In the genomic region with DNA sequence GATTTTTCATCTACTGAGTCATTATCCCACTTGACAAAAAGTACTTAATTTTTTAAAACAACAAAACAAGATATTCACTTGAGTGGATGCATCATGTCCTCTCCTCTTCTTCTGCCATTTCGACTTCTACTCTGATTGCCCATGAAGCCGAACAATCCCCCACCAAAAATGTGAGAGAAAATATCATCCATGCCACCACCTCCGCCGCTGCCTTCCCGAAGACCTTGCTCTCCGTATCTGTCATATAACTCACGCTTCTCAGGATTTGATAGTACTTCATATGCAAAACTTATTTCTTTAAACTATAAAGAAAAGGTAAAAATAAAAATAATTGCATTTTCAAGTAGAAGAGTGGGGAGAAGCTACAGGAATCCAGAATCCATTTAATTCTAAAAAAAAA, we compare ENCODE assay signal across 1 cellular context.
TF ChIP-seq lines count a peak whose summit lies in the region.

No MANE protein-coding gene starts in this region.

TF ChIP-seq in HCT116, 20 proteins besides CTCF, POLR2A, EP300 and RAD21:
- TF ChIP-seq EGR1 (IDR thresholded peaks at IDR 0.05; ENCODE audit: low read depth), result no peak
- TF ChIP-seq EZH2 (IDR thresholded peaks at IDR 0.05), result no peak
- TF ChIP-seq ZNF274 (IDR thresholded peaks at IDR 0.05; ENCODE audit: low read depth, low read length), result no peak
- TF ChIP-seq, protein P1, sequence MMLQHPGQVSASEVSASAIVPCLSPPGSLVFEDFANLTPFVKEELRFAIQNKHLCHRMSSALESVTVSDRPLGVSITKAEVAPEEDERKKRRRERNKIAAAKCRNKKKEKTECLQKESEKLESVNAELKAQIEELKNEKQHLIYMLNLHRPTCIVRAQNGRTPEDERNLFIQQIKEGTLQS (IDR thresholded peaks at IDR 0.05), result no peak
- TF ChIP-seq YY1 (IDR thresholded peaks at IDR 0.05; ENCODE audit: extremely low read depth, insufficient replicate concordance, low read depth, low read length), result no peak
- TF ChIP-seq EZH2phosphoT487 (IDR thresholded peaks at IDR 0.05; ENCODE audit: borderline replicate concordance), result no peak
- no peak for TF ChIP-seq SIN3A (IDR thresholded peaks at IDR 0.05; ENCODE audit: low read depth)
- TF ChIP-seq, protein P2, sequence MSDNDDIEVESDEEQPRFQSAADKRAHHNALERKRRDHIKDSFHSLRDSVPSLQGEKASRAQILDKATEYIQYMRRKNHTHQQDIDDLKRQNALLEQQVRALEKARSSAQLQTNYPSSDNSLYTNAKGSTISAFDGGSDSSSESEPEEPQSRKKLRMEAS (IDR thresholded peaks at IDR 0.05), result no peak
- no peak for TF ChIP-seq CEBPB (IDR thresholded peaks at IDR 0.05; ENCODE audit: low read depth)
- no peak for TF ChIP-seq CBX3 (IDR thresholded peaks at IDR 0.05; ENCODE audit: low read depth)
- TF ChIP-seq POLR2AphosphoS5 (IDR thresholded peaks at IDR 0.05; ENCODE audit: low read depth, low read length), result no peak
- no peak for TF ChIP-seq SP1 (IDR thresholded peaks at IDR 0.05; ENCODE audit: low read depth)
- no peak for TF ChIP-seq SRF (IDR thresholded peaks at IDR 0.05; ENCODE audit: low read depth)
